In the genomic region with DNA sequence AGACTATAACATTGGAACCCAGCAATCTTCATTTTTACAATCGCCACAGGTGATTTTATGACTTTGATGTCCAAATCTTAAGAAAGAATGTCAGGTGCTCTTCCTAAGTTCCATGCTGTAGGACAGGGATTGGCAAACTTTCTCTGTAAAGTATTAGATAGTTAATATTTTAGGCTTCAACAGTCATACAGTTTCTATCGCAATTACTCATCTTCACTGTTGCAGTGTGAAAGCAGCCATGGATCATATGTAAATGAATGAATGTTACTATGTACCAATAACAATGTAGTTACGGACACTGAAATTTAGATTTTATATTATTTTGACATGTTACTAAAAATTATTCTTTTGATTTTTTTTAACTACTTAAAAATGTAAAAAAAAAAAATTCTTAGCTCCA, we compare ENCODE assay signal across 20 cellular contexts.
DNase-seq lines count a peak whose midpoint lies in the region; ATAC-seq and TF ChIP-seq lines count a peak whose summit lies in the region.
"Had no signal": no experiment of that assay in that cellular context is flagged by ENCODE, and none has a peak within 500 bp of the region (broad histone marks: within the 10 kb centered on the region; RNA-seq: fewer than 3 reads in every experiment).

No MANE protein-coding gene starts in this region.

- H3K27ac Mint-ChIP-seq in natural killer cell: no peak overlapping the region
- H3K27ac Mint-ChIP-seq: CD8-positive, alpha-beta memory T cell had no signal

- intact Hi-C loops in natural killer cell (cut with micrococcal nuclease): no loop called here

- no peaks in the 10 kb centered on the region for H3K4me1 Mint-ChIP-seq in natural killer cell
- H3K4me1 Mint-ChIP-seq: CD8-positive, alpha-beta memory T cell had no signal

- peak; percentile 74 for ATAC-seq in GM18519 (IDR thresholded peaks at IDR 0.05; ENCODE audit: low FRiP score, unreplicated experiment)
- peak; percentile 76 for ATAC-seq in GM21529 (IDR thresholded peaks at IDR 0.05; ENCODE audit: unreplicated experiment)
- ATAC-seq in HG03039 (IDR thresholded peaks at IDR 0.05; ENCODE audit: unreplicated experiment): peak; percentile 61
- peak; percentile 79 for ATAC-seq in HG03565 (IDR thresholded peaks at IDR 0.05; ENCODE audit: unreplicated experiment)
- ATAC-seq in natural killer cell: no peak
- no peak for ATAC-seq in GM18870 (IDR thresholded peaks at IDR 0.05; ENCODE audit: unreplicated experiment)
- ATAC-seq: A549, HCT116, K562, SK-N-SH treated with all-trans-retinoic acid at 6 μM for 48 hours had no signal

- H3K27me3 Mint-ChIP-seq in natural killer cell (ENCODE audit: low read depth in 2 of 2): no peaks in the 10 kb centered on the region
- H3K27me3 Mint-ChIP-seq: CD8-positive, alpha-beta memory T cell had no signal

- H3K4me3 Mint-ChIP-seq in natural killer cell: no peak overlapping the region
- H3K4me3 Mint-ChIP-seq: CD8-positive, alpha-beta memory T cell had no signal

- TF ChIP-seq CTCF in natural killer cell (IDR thresholded peaks at IDR 0.05): no peak

- peaks cover 0 to 2% of the 10 kb centered on the region in 2 donors for H3K9me3 Mint-ChIP-seq in natural killer cell

- no peaks in the 10 kb centered on the region for H3K36me3 Mint-ChIP-seq in natural killer cell

- DNase-seq in DMS 273 treated with DMSO at 0.1 percent for 48 hours (lab: John Stamatoyannopoulos, UW): no peak
- DNase-seq in natural killer cell: no peak
- no peak for DNase-seq in MV-4-11 (lab: John Stamatoyannopoulos, UW)
- DNase-seq: CD8-positive, alpha-beta memory T cell; NCI-H1417; NCI-H187 treated with DMSO at 0.1 percent for 48 hours; NCI-H446; NCI-H69; SHP77; T-helper 1 cell; T1000 had no signal

Comparison
In these comparisons a context has a peak if more than half of its experiments do, and no peak if none do; other contexts are left out.
1. ATAC-seq: peak in GM18519 (single experiment), GM21529 (single experiment), HG03039 (single experiment) and HG03565 (single experiment); none in natural killer cell (0 of 3) and GM18870 (single experiment).